1 cellular context compared by ENCODE assay signal in the genomic region with DNA sequence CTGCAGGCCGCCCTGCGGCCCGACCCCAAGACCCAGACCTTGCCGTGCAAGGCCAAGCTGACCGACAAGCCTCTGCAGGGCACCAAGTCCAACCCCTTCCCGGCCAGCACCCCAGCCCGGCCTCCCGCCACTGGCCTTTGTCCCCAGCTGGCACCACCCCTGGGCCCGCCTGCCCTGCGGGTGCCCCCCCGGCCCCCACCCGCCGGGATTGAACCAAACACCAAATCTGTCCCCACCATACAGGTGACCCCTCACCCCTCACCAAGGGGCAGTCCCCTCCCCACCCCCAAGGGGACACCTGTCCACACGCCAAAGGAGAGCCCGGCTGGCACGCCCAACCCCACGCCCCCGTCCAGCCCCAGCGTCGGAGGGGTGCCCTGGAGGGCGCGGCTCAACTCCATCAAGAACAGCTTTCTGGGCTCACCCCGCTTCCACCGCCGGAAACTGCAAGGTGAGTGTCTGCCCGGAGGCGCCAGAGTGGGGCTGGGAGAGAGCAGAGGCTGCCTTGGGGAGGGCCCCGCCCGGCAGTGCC.
TF ChIP-seq lines count a peak whose summit lies in the region.

No MANE protein-coding gene starts in this region.

TF ChIP-seq in H1, 55 proteins besides CTCF, POLR2A, EP300 and RAD21:
- TF ChIP-seq TAF1 (IDR thresholded peaks at IDR 0.05; ENCODE audit: low read depth, low read length) (no peak), HDAC2 (IDR thresholded peaks at IDR 0.05; ENCODE audit: borderline replicate concordance in 1 of 2, low read depth in 2 of 2, low read length in 2 of 2) (no peak), E2F6 (IDR thresholded peaks at IDR 0.05) (no peak), RFX5 (IDR thresholded peaks at IDR 0.05; ENCODE audit: borderline replicate concordance, low read depth, low read length) (no peak), HDAC6 (IDR thresholded peaks at IDR 0.05; ENCODE audit: low read depth, low read length) (no peak), SIN3A (conservative IDR thresholded peaks at IDR 0.05 in 1 of 2, IDR thresholded peaks at IDR 0.05 in 1 of 2; ENCODE audit: low read depth in 1 of 2, low read length in 2 of 2) (no peak)
